In the genomic region with DNA sequence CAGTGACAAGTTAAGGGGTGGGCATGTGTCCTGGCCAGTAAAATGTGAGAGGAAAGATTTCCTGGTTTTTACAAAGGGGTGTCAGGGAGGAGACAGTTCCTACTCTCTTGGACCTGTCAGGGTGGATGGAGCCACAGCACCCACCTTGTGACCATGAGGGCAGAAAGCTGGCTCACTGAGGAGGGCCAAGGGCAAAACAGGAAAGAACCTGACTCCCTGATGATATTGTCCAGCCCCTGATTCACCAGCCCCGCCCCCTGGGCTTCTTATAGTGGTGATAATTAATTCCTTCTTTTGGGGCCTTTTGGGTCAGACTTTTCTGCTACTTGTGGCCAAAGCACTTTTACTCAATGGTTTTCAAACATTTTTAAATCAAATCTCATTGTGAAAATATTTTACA, we compare ENCODE assay signal across 16 cellular contexts.
"Had no signal": no experiment of that assay in that cellular context is flagged by ENCODE, and none has a peak within 500 bp of the region (broad histone marks: within the 10 kb centered on the region; RNA-seq: fewer than 3 reads in every experiment).

No MANE protein-coding gene starts in this region.

- DNase-seq: activated CD4-positive, alpha-beta T cell treated with anti-CD3 and anti-CD28 coated beads, Interleukin-2, amount 50 U/mL, for 4 hours; activated naive CD4-positive, alpha-beta T cell; activated naive CD8-positive, alpha-beta T cell treated with anti-CD3 and anti-CD28 coated beads for 36 hours; amygdala; effector memory CD8-positive, alpha-beta T cell; left ventricle myocardium superior; mucosa of descending colon; naive B cell; ovary; spleen; stimulated activated CD4-positive, alpha-beta T cell treated with anti-CD3 and anti-CD28 coated beads, Interleukin-4, amount 100 ng/mL, for 4 hours; stimulated activated naive B cell treated with anti-CD40 and anti-IgM and Interleukin-4, amounts not matched to agents 10 μg/mL and 1 μg/mL and 100 μg/mL, for 72 hours had no signal

- H3K36me3 ChIP-seq: cardiac muscle cell, ovary, spleen had no signal

- H3K27me3 ChIP-seq: cardiac muscle cell, ovary, spleen had no signal

- H3K9me3 ChIP-seq: mucosa of descending colon, ovary had no signal

- H3K27ac ChIP-seq: cardiac muscle cell, epithelial cell of prostate, ovary, VCaP had no signal

- FAIRE-seq: frontal cortex had no signal

- ATAC-seq: effector memory CD8-positive, alpha-beta T cell; left ventricle myocardium superior; mucosa of descending colon; stimulated activated naive B cell treated with anti-CD40 and anti-IgM and Interleukin-4, amounts not matched to agents 10 μg/mL and 1 μg/mL and 100 μg/mL, for 72 hours had no signal

- H3K4me3 ChIP-seq: cardiac muscle cell, mucosa of descending colon, ovary, spleen had no signal
